ENCODE assay signal across 22 cellular contexts in the genomic region with DNA sequence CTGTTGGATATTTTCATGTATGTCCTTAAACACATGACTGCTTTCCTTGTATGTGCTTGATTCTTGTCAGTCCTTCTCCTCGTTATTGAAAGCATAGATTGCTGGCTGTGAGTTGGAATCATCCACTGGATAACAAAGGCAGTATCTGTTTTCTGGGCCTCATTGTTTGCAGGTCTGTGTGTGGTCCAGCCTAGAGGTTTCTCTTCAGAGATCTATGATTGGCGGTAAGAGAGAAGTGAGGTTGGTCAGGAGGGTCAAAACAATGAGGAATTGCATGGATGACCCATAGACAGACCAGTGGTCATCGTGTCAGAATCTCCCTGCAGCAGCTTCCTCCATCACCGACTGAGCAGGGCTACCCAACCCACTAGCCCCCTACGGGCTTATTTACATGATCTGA.
DNase-seq lines count a peak whose midpoint lies in the region; ATAC-seq and TF ChIP-seq lines count a peak whose summit lies in the region.
"Had no signal": no experiment of that assay in that cellular context is flagged by ENCODE, and none has a peak within 500 bp of the region (broad histone marks: within the 10 kb centered on the region; RNA-seq: fewer than 3 reads in every experiment).

No MANE protein-coding gene starts in this region.

- H3K9me2 ChIP-seq in GM23338 (ENCODE audit: insufficient read depth), result no peaks in the 10 kb centered on the region
- H3K9me2 ChIP-seq: SK-N-SH had no signal

- H3K4me1 ChIP-seq in GM23338 (ENCODE audit: insufficient read depth) (0 out of 2 replicates have a peak, but pooled peaks cover 6% of the 10 kb centered on the region), neural progenitor cell (peaks cover 28% of the 10 kb centered on the region)
- H3K4me1 ChIP-seq: HAP-1 had no signal

- H3K9me3 Mint-ChIP-seq in GM23338, result no peaks in the 10 kb centered on the region
- H3K9me3 Mint-ChIP-seq in neural progenitor cell, result no peaks in the 10 kb centered on the region

- TF ChIP-seq CTCF in GM23338 (conservative IDR thresholded peaks at IDR 0.05; ENCODE audit: low read depth in 2 of 2) (no peak), neural progenitor cell (IDR thresholded peaks at IDR 0.05) (no peak)

- H3K4me3 Mint-ChIP-seq in GM23338, result no peak overlapping the region
- no peak overlapping the region for H3K4me3 Mint-ChIP-seq in neural progenitor cell
- H3K4me3 Mint-ChIP-seq: B cell, CD14-positive monocyte had no signal

- ATAC-seq in GM23338 (no peak), HG02981 (IDR thresholded peaks at IDR 0.05; ENCODE audit: unreplicated experiment) (no peak)
- ATAC-seq in stimulated activated naive CD8-positive, alpha-beta T cell treated with anti-CD3 and anti-CD28 coated beads, Interleukin-15, Interleukin-2, amounts not matched to agents 100 U/mL and 50 U/mL, for 24 hours, result no peak

- no peaks in the 10 kb centered on the region for H3K27me3 Mint-ChIP-seq in GM23338 (ENCODE audit: insufficient read depth, low read depth, poor library complexity)
- peaks cover 4% of the 10 kb centered on the region for H3K27me3 Mint-ChIP-seq in neural progenitor cell (ENCODE audit: insufficient read depth, low read depth)

- peaks cover 11% of the 10 kb centered on the region; the same call in 2 of the 3 replicates for H3K4me1 Mint-ChIP-seq in GM23338
- H3K4me1 Mint-ChIP-seq in neural progenitor cell, result peaks cover 38% of the 10 kb centered on the region
- H3K4me1 Mint-ChIP-seq: CD14-positive monocyte had no signal

- H3K79me2 ChIP-seq in GM23338 (replicated peaks; ENCODE audit: insufficient read depth), result no peaks in the 10 kb centered on the region
- H3K79me2 ChIP-seq in neural progenitor cell (ENCODE audit: low read depth), result no peaks in the 10 kb centered on the region

- no peaks in the 10 kb centered on the region for H3K36me3 Mint-ChIP-seq in GM23338 (ENCODE audit: low read depth)
- H3K36me3 Mint-ChIP-seq in neural progenitor cell, result no peaks in the 10 kb centered on the region
- H3K36me3 Mint-ChIP-seq: CD14-positive monocyte had no signal

- H3K4me3 ChIP-seq in GM23338 (no peak overlapping the region), neural progenitor cell (no peak overlapping the region)
- H3K4me3 ChIP-seq: HAP-1, PC-9 had no signal

- no peaks in the 10 kb centered on the region for H3F3A ChIP-seq in GM23338 (replicated peaks; ENCODE audit: low read depth)
- H3F3A ChIP-seq in neural progenitor cell (ENCODE audit: low read depth), result no peaks in the 10 kb centered on the region

- DNase-seq in GM23338 (ENCODE audit: low spot score), result no peak
- DNase-seq in foreskin melanocyte, result peak; percentile 52
- DNase-seq in neural progenitor cell (ENCODE audit: low spot score), result peak; percentile 41
- peak; percentile 69 for DNase-seq in superior temporal gyrus (ENCODE audit: extremely low spot score)
- DNase-seq in DMS53 (lab: John Stamatoyannopoulos, UW), result no peak
- DNase-seq in stimulated activated naive CD8-positive, alpha-beta T cell treated with anti-CD3 and anti-CD28 coated beads, Interleukin-15, Interleukin-2, amounts not matched to agents 100 U/mL and 50 U/mL, for 24 hours, result no peak
- DNase-seq: EL, KBM-7, NCI-H1105, NCI-H146, NCI-H2029, NCI-H2227 treated with DMSO at 0.1 percent for 48 hours, NCI-H510A treated with DMSO at 0.1 percent for 48 hours, NCI-H748 treated with DMSO at 0.1 percent for 48 hours, PC-9, RPMI8226, SHP77 treated with DMSO at 0.1 percent for 48 hours, SK-N-SH had no signal

- no peaks in the 10 kb centered on the region for H3K27me3 ChIP-seq in GM23338 (ENCODE audit: insufficient read depth)
- no peaks in the 10 kb centered on the region for H3K27me3 ChIP-seq in neural progenitor cell

- H3K4me2 ChIP-seq in GM23338 (0 out of 2 replicates have a peak overlapping the region, but pooled peaks have one; percentile 41), neural progenitor cell (peak overlapping the region; percentile 27)
- H3K4me2 ChIP-seq: PC-9, SK-N-SH had no signal

- H3K27ac ChIP-seq in GM23338 (ENCODE audit: low read depth) (no peak overlapping the region), neural progenitor cell (no peak overlapping the region)
- H3K27ac ChIP-seq: PC-9 had no signal

- H3K36me3 ChIP-seq in GM23338 (ENCODE audit: insufficient read depth) (no peaks in the 10 kb centered on the region), neural progenitor cell (no peaks in the 10 kb centered on the region)
- H3K36me3 ChIP-seq: HAP-1 had no signal

- no peaks in the 10 kb centered on the region for H3K9me3 ChIP-seq in neural progenitor cell (ENCODE audit: low read depth)
- H3K9me3 ChIP-seq: HAP-1, SK-N-SH had no signal

- H2AFZ ChIP-seq in GM23338, result peak overlapping the region; percentile 82; the same call in 1 of the 2 replicates
- peak overlapping the region; percentile 47 for H2AFZ ChIP-seq in neural progenitor cell (replicated peaks)
- H2AFZ ChIP-seq: PC-9 had no signal

- no peak overlapping the region for H3K9ac ChIP-seq in neural progenitor cell
- H3K9ac ChIP-seq: SK-N-SH had no signal

- H3K27ac Mint-ChIP-seq in GM23338, result no peak overlapping the region
- H3K27ac Mint-ChIP-seq in neural progenitor cell, result peak overlapping the region; percentile 25
- H3K27ac Mint-ChIP-seq: B cell, CD14-positive monocyte had no signal

- no peaks in the 10 kb centered on the region for H4K20me1 ChIP-seq in GM23338 (replicated peaks; ENCODE audit: insufficient read depth)
- H4K20me1 ChIP-seq in neural progenitor cell (ENCODE audit: low read depth), result no peaks in the 10 kb centered on the region

TF ChIP-seq in GM23338, 12 proteins besides CTCF, POLR2A, EP300 and RAD21 (continues in another document):
- TF ChIP-seq STAT1 (IDR thresholded peaks at IDR 0.05; ENCODE audit: unreplicated experiment), result no peak
- TF ChIP-seq EZH2 (IDR thresholded peaks at IDR 0.05; ENCODE audit: low read depth, unreplicated experiment), result no peak
- TF ChIP-seq ETS1 (IDR thresholded peaks at IDR 0.05), result no peak
- TF ChIP-seq ZNF114 (CRISPR knock-in tag; IDR thresholded peaks at IDR 0.05), result no peak
- no peak for TF ChIP-seq NANOG (IDR thresholded peaks at IDR 0.05; ENCODE audit: borderline replicate concordance)

Comparison
In these comparisons a context has a peak if more than half of its experiments do, and no peak if none do; other contexts are left out.
1. DNase-seq: peak in foreskin melanocyte (single experiment), neural progenitor cell (single experiment) and superior temporal gyrus (single experiment); none in GM23338 (single experiment), DMS53 (single experiment) and stimulated activated naive CD8-positive, alpha-beta T cell treated with anti-CD3 and anti-CD28 coated beads, Interleukin-15, Interleukin-2, amounts not matched to agents 100 U/mL and 50 U/mL, for 24 hours (single experiment).